In genomic region chr4:20700007-20700761, GRCh38 we compare ENCODE assay signal across 8 cellular contexts. TPM values are rescaled to one million over a fixed set of nuclear protein-coding genes. Genes with fewer than 3 reads are reported as not detected.
DNase-seq lines count a peak whose midpoint lies in the region; ATAC-seq and TF ChIP-seq lines count a peak whose summit lies in the region.

Gene PACRGL (plus strand): TSS chr4:20700458. CDS start chr4:20704482, 4,024 bp downstream.

- H3K4me3 ChIP-seq in Karpas-422 (ENCODE audit: low read length) (peak within 1 kb of the TSS; percentile 93), esophagus squamous epithelium (peak within 1 kb of the TSS; percentile 82 to 94 (median 88))

- H4K20me1 ChIP-seq in Karpas-422 (ENCODE audit: insufficient read depth, low read depth, low read length): no peaks in the 10 kb centered on the region

- H3K27me3 ChIP-seq in Karpas-422 (ENCODE audit: low read length): no peaks in the 10 kb centered on the region
- H3K27me3 ChIP-seq in esophagus squamous epithelium: no peaks in the 10 kb centered on the region

- no peaks in the 10 kb centered on the region for H3K9me3 ChIP-seq in Karpas-422 (ENCODE audit: low read length)
- no peaks in the 10 kb centered on the region for H3K9me3 ChIP-seq in esophagus squamous epithelium

- ATAC-seq in GM21825 (IDR thresholded peaks at IDR 0.05; ENCODE audit: unreplicated experiment): peak; percentile 100

- peak within 1 kb of the TSS; percentile 85 for H3K4me2 ChIP-seq in Karpas-422 (ENCODE audit: low read depth, low read length, poor library complexity, severe bottlenecking)

- H3K9ac ChIP-seq in Karpas-422 (ENCODE audit: low read length): peak within 1 kb of the TSS; percentile 84

- peak within 1 kb of the TSS; percentile 68 for H3K27ac ChIP-seq in Karpas-422 (ENCODE audit: low read length)
- H3K27ac ChIP-seq in esophagus squamous epithelium: peak within 1 kb of the TSS; percentile 79 to 92 (median 85)

- peak; percentile 80 for DNase-seq in DMS79 treated with DMSO at 0.1 percent for 48 hours (lab: John Stamatoyannopoulos, UW)
- DNase-seq in Karpas-422: peak; percentile 98
- peak; percentile 97 for DNase-seq in RKO (ENCODE audit: low spot score)
- DNase-seq in activated T-helper 1 cell treated with Interleukin-2 at 50 U/mL for 16 hours (ENCODE audit: low read depth): peak; percentile 83
- DNase-seq in esophagus squamous epithelium (lab: John Stamatoyannopoulos, UW): peak; percentile 62
- DNase-seq in myocyte (ENCODE audit: low read depth): peak; percentile 98
- peak; percentile 83 to 91 for DNase-seq in stimulated activated CD8-positive, alpha-beta memory T cell treated with anti-CD3 and anti-CD28 coated beads, Interleukin-7, amount 100 ng/mL, for 48 hours (ENCODE audit: extremely low read depth in 1 of 2, low read depth in 1 of 2)

- WGBS in esophagus squamous epithelium, 2 donors: 0 to 1% methylated on average over 18 to 41 of the region's 60 CpGs

- intact Hi-C loops in esophagus squamous epithelium (cut with DNase I): no loop called here

- peaks cover 42% of the 10 kb centered on the region for H3K79me2 ChIP-seq in Karpas-422 (ENCODE audit: low read length)

- H3K4me1 ChIP-seq in Karpas-422 (ENCODE audit: low read length) (peaks cover 33% of the 10 kb centered on the region), esophagus squamous epithelium (peaks cover 14 to 30% (median 14%) of the 10 kb centered on the region in 3 donors)

- peaks cover 7% of the 10 kb centered on the region; the same call in 1 of the 2 replicates for H3K36me3 ChIP-seq in Karpas-422 (ENCODE audit: insufficient read depth, low read length)
- H3K36me3 ChIP-seq in esophagus squamous epithelium: peaks cover 0 to 13% (median 4%) of the 10 kb centered on the region in 3 donors

- H2AFZ ChIP-seq in Karpas-422 (ENCODE audit: low read length): peak within 1 kb of the TSS; percentile 40

- no peaks in the 10 kb centered on the region for H3K9me2 ChIP-seq in Karpas-422 (replicated peaks; ENCODE audit: insufficient read depth, low read length)

- TF ChIP-seq POLR2A in esophagus squamous epithelium (IDR thresholded peaks at IDR 0.05): peak in 1 of 4 donors; percentile 52

- TF ChIP-seq CTCF in esophagus squamous epithelium (IDR thresholded peaks at IDR 0.05): no peak

RNA-seq across cellular contexts. Expression of gene PACRGL, which starts in this region (rescaled TPM):
- total RNA-seq in Karpas-422 (2014; rRNA removed; shearing (Covaris generic); ENCODE audit: low replicate concordance): 49.9 and 57.3 TPM in 2 replicates
- total RNA-seq in esophagus squamous epithelium: 10 to 100 TPM; 10.8 to 28.6 (median 13.7) TPM
- 25.8 and 26.0 TPM in 2 replicates for total RNA-seq in myocyte
- polyA plus RNA-seq in myocyte (2012): 13.8 TPM

Comparison
In these comparisons a context has a peak if more than half of its experiments do, and no peak if none do; other contexts are left out.
1. Peak in every context shown above with its lines: DNase-seq, ATAC-seq, H3K4me3 ChIP-seq and H3K27ac ChIP-seq.